In genomic region chr19:1456121-1456900, GRCh38 we compare ENCODE assay signal across 1 cellular context.
TF ChIP-seq lines count a peak whose summit lies in the region.

No MANE protein-coding gene starts in this region.

TF ChIP-seq in HCT116, 20 proteins besides CTCF, POLR2A, EP300 and RAD21 (continued from another document):
- no peak for TF ChIP-seq REST (IDR thresholded peaks at IDR 0.05; ENCODE audit: low read depth)
- no peak for TF ChIP-seq YY1 (IDR thresholded peaks at IDR 0.05; ENCODE audit: extremely low read depth, insufficient replicate concordance, low read depth, low read length)
- TF ChIP-seq CEBPB (IDR thresholded peaks at IDR 0.05; ENCODE audit: low read depth): no peak
- no peak for TF ChIP-seq JUND (IDR thresholded peaks at IDR 0.05)
- TF ChIP-seq MAX (IDR thresholded peaks at IDR 0.05): no peak
- TF ChIP-seq EGR1 (IDR thresholded peaks at IDR 0.05; ENCODE audit: low read depth): no peak
- no peak for TF ChIP-seq EZH2phosphoT487 (IDR thresholded peaks at IDR 0.05; ENCODE audit: borderline replicate concordance)
- no peak for TF ChIP-seq SP1 (IDR thresholded peaks at IDR 0.05; ENCODE audit: low read depth)
- TF ChIP-seq TCF7L2 (IDR thresholded peaks at IDR 0.05; ENCODE audit: borderline replicate concordance, extremely low read depth, insufficient read depth, insufficient read length): no peak
- no peak for TF ChIP-seq ZFX (IDR thresholded peaks at IDR 0.05)
- no peak for TF ChIP-seq SRF (IDR thresholded peaks at IDR 0.05; ENCODE audit: low read depth)
- TF ChIP-seq ZBTB33 (IDR thresholded peaks at IDR 0.05; ENCODE audit: extremely low read depth, insufficient replicate concordance, low read length): no peak
